Comparison of ENCODE assay signal across 26 cellular contexts in the genomic region with DNA sequence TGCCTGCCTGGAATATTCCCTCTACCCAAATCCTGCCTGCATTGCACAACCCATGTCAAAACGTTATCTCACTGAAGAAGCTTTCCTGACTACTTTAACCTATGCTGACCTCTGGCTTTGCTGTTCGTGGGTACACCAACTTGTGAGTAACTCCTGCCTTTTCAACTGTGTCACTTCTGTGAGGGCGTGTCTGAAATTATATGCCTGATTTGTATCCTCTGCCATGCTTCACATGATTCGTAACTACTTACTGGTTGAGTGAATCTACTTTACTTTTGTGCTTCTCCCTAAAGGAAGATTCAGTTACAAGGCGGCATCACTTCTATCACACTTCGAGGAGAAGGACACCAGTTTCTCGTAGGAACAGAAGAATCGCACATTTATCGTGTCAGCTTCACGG. TPM values are rescaled to one million over a fixed set of nuclear protein-coding genes. Genes with fewer than 3 reads are reported as not detected.
"Had no signal": no experiment of that assay in that cellular context is flagged by ENCODE, and none has a peak within 500 bp of the region (broad histone marks: within the 10 kb centered on the region; RNA-seq: fewer than 3 reads in every experiment).

No MANE protein-coding gene starts in this region.

- H3K27me3 ChIP-seq: foreskin keratinocyte, sigmoid colon, testis had no signal

- H3K36me3 ChIP-seq: left ventricle myocardium inferior, sigmoid colon had no signal

- H3K27ac ChIP-seq: foreskin keratinocyte, left ventricle myocardium inferior, psoas muscle, sigmoid colon, testis had no signal

- FAIRE-seq: endothelial cell of umbilical vein had no signal

- DNase-seq: activated B cell treated with CpG ODN at 0.5 μM for 24 hours; activated CD4-positive, alpha-beta T cell treated with anti-CD3 and anti-CD28 coated beads for 48 hours; activated CD8-positive, alpha-beta T cell treated with anti-CD3 and anti-CD28 coated beads for 36 hours; activated naive CD4-positive, alpha-beta T cell; activated naive CD8-positive, alpha-beta T cell treated with anti-CD3 and anti-CD28 coated beads for 36 hours; activated T-cell treated with anti-CD3 and anti-CD28 coated beads, Interleukin-2, amount 50 U/mL, for 1 hour; amygdala; dermis blood vessel endothelial cell; effector memory CD4-positive, alpha-beta T cell; foreskin keratinocyte; glutamatergic neuron; hippocampal formation; islet precursor cell; left ventricle myocardium inferior; psoas muscle; sigmoid colon; stimulated activated CD4-positive, alpha-beta T cell treated with anti-CD3 and anti-CD28 coated beads, Interleukin-4, amount 100 ng/mL, for 24 hours; testis had no signal

- H3K9me3 ChIP-seq: psoas muscle, sigmoid colon, testis had no signal

- ATAC-seq: activated CD8-positive, alpha-beta T cell treated with anti-CD3 and anti-CD28 coated beads for 36 hours; activated T-helper 17 cell treated with anti-CD3 and anti-CD28 coated beads, Interleukin-2, amount 50 U/mL, for 72 hours; foreskin keratinocyte; psoas muscle; stimulated activated memory B cell treated with anti-CD40 and anti-IgM and Interleukin-4, amounts not matched to agents 10 μg/mL and 1 μg/mL and 100 μg/mL, for 72 hours had no signal

- H3K4me3 ChIP-seq: left ventricle myocardium inferior, psoas muscle, sigmoid colon, testis had no signal

RNA-seq across cellular contexts. Expression of a gene that starts 33.3 kb away (rescaled TPM):
- total RNA-seq: cardiac septum, endothelial cell of umbilical vein had no signal

RNA-seq across cellular contexts. Expression of a gene that starts 35.6 kb away (rescaled TPM):
- total RNA-seq: activated B cell treated with CpG ODN at 0.5 μM for 24 hours; activated CD8-positive, alpha-beta T cell treated with anti-CD3 and anti-CD28 coated beads for 36 hours; activated naive CD8-positive, alpha-beta T cell treated with anti-CD3 and anti-CD28 coated beads for 36 hours; activated T-helper 17 cell treated with anti-CD3 and anti-CD28 coated beads, Interleukin-2, amount 50 U/mL, for 72 hours; cardiac septum; dermis blood vessel endothelial cell; endothelial cell of umbilical vein; foreskin keratinocyte; left ventricle myocardium inferior; mononuclear cell; osteocyte; psoas muscle; T-helper 2 cell treated with Interferon-gamma antibody and Interleukin-4, amounts not matched to agents 100 ng/mL and 5 ng/mL, for 36 hours had no signal
- polyA plus RNA-seq: endothelial cell of umbilical vein, fibroblast of lung, foreskin keratinocyte had no signal
